Comparison of ENCODE assay signal across 32 cellular contexts in genomic region chr4:138838251-138838650, GRCh38.
"Had no signal": no experiment of that assay in that cellular context is flagged by ENCODE, and none has a peak within 500 bp of the region (broad histone marks: within the 10 kb centered on the region; RNA-seq: fewer than 3 reads in every experiment).

No MANE protein-coding gene starts in this region.

- H3K27ac ChIP-seq: brain microvascular endothelial cell, coronary artery, dorsolateral prefrontal cortex had no signal

- H3K4me1 Mint-ChIP-seq: activated B cell treated with CpG ODN at 0.5 μM for 24 hours; activated T-helper 17 cell treated with anti-CD3 and anti-CD28 coated beads, Interleukin-2, amount 50 U/mL, for 72 hours; central memory CD8-positive, alpha-beta T cell; T-helper 17 cell had no signal

- FAIRE-seq: astrocyte, frontal cortex had no signal

- H3K4me3 ChIP-seq: coronary artery, dorsolateral prefrontal cortex had no signal

- H3K27me3 ChIP-seq: brain microvascular endothelial cell had no signal

- ATAC-seq: activated CD4-positive, CD25-positive, alpha-beta regulatory T cell treated with anti-CD3 and anti-CD28 coated beads, Interleukin-2, amount 50 U/mL, for 24 hours; activated CD8-positive, alpha-beta T cell treated with anti-CD3 and anti-CD28 coated beads for 36 hours; activated T-cell treated with anti-CD3 and anti-CD28 coated beads, Interleukin-2, amount 50 U/mL, for 4 hours; activated T-helper 17 cell treated with anti-CD3 and anti-CD28 coated beads, Interleukin-2, amount 50 U/mL, for 72 hours; esophagus mucosa; T-helper 17 cell had no signal

- H3K27ac Mint-ChIP-seq: activated B cell treated with CpG ODN at 0.5 μM for 24 hours; activated CD8-positive, alpha-beta T cell treated with anti-CD3 and anti-CD28 coated beads for 36 hours; activated naive CD8-positive, alpha-beta T cell; activated T-helper 17 cell treated with anti-CD3 and anti-CD28 coated beads, Interleukin-2, amount 50 U/mL, for 72 hours; dendritic cell treated with granulocyte-macrophage colony-stimulating factor and Interleukin-4, amounts not matched to agents 40 ng/mL and 50 ng/mL, for 4 days; endodermal cell; T-helper 17 cell; T-helper 2 cell treated with Interferon-gamma antibody and Interleukin-4, amounts not matched to agents 5 μg/mL and 100 μg/mL, for 36 hours had no signal

- H3K36me3 ChIP-seq: brain microvascular endothelial cell had no signal

- H3K36me3 Mint-ChIP-seq: activated naive CD8-positive, alpha-beta T cell had no signal

- H3K9me3 Mint-ChIP-seq: activated CD8-positive, alpha-beta T cell treated with anti-CD3 and anti-CD28 coated beads for 36 hours; activated T-cell treated with anti-CD3 and anti-CD28 coated beads, Interleukin-2, amount 50 U/mL, for 4 hours; activated T-helper 17 cell treated with anti-CD3 and anti-CD28 coated beads, Interleukin-2, amount 50 U/mL, for 72 hours; central memory CD8-positive, alpha-beta T cell; dendritic cell treated with granulocyte-macrophage colony-stimulating factor and Interleukin-4, amounts not matched to agents 40 ng/mL and 50 ng/mL, for 4 days; endodermal cell; T-helper 2 cell treated with Interferon-gamma antibody and Interleukin-4, amounts not matched to agents 5 μg/mL and 100 μg/mL, for 36 hours had no signal

- DNase-seq: activated B cell treated with CpG ODN at 0.5 μM for 24 hours; activated CD4-positive, alpha-beta T cell treated with anti-CD3 and anti-CD28 coated beads for 48 hours; activated CD4-positive, alpha-beta T cell treated with anti-CD3 and anti-CD28 coated beads, Interleukin-2, amount 50 U/mL, for 1 hour; activated CD4-positive, alpha-beta T cell treated with anti-CD3 and anti-CD28 coated beads, Interleukin-2, amount 50 U/mL, for 48 hours; activated CD8-positive, alpha-beta memory T cell treated with anti-CD3 and anti-CD28 coated beads for 24 hours; activated CD8-positive, alpha-beta T cell treated with anti-CD3 and anti-CD28 coated beads for 36 hours; activated effector memory CD4-positive, alpha-beta T cell treated with Interleukin-2 at 50 U/mL for 16 hours; activated gamma-delta T cell treated with Interleukin-2 at 50 U/mL for 16 hours; activated naive CD4-positive, alpha-beta T cell treated with anti-CD3 and anti-CD28 coated beads, Interleukin-2, amount 50 U/mL, for 16 hours; activated naive CD4-positive, alpha-beta T cell treated with Interleukin-2 at 50 U/mL for 16 hours; activated T-cell treated with anti-CD3 and anti-CD28 coated beads, Interleukin-2, amount 50 U/mL, for 4 hours; amniotic stem cell; anterior cingulate cortex; brain microvascular endothelial cell; dorsolateral prefrontal cortex; effector memory CD4-positive, alpha-beta T cell; endodermal cell; foreskin fibroblast; head of caudate nucleus; T-helper 1 cell; T-helper 17 cell; T1000 had no signal

- H3K4me3 Mint-ChIP-seq: activated B cell treated with CpG ODN at 0.5 μM for 24 hours; activated CD8-positive, alpha-beta T cell treated with anti-CD3 and anti-CD28 coated beads for 36 hours; activated naive CD8-positive, alpha-beta T cell; activated T-cell treated with anti-CD3 and anti-CD28 coated beads, Interleukin-2, amount 50 U/mL, for 4 hours; activated T-helper 17 cell treated with anti-CD3 and anti-CD28 coated beads, Interleukin-2, amount 50 U/mL, for 72 hours; central memory CD8-positive, alpha-beta T cell; dendritic cell treated with granulocyte-macrophage colony-stimulating factor and Interleukin-4, amounts not matched to agents 40 ng/mL and 50 ng/mL, for 4 days; endodermal cell; T-helper 17 cell; T-helper 2 cell treated with Interferon-gamma antibody and Interleukin-4, amounts not matched to agents 5 μg/mL and 100 μg/mL, for 36 hours had no signal
